27 cellular contexts compared by ENCODE assay signal in the genomic region with DNA sequence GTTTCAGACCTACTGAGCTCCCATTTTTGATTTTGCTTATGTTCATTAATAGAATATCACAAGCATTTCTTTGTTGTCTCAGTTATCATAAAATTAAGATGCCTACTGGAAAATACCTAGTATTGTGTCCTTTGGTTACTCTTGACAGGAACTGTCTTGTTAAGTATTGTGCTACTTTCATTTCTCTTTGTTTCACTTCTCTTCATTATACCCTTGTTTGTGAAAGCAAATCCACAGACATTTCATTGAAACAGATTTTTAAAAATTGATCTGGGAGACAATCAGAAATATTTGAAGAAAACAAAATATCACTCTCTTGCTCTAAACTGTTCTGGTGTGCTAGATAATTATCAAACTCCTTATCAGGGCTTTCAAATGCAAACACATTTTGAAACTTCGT.
"Had no signal": no experiment of that assay in that cellular context is flagged by ENCODE, and none has a peak within 500 bp of the region (broad histone marks: within the 10 kb centered on the region; RNA-seq: fewer than 3 reads in every experiment).

No MANE protein-coding gene starts in this region.

- H3K36me3 ChIP-seq: left ventricle myocardium inferior, ovary, right atrium auricular region, right lobe of liver, stomach, thyroid gland, transverse colon, upper lobe of left lung, vagina had no signal

- H3K27ac Mint-ChIP-seq: immature natural killer cell; memory B cell; naive thymus-derived CD4-positive, alpha-beta T cell; natural killer cell treated with Interleukin-12 subunit alpha and Interleukin-12 subunit beta and Interleukin-15 and Interleukin-18, amount 100 ng/mL, for 72 hours; progenitor cell of endocrine pancreas; stimulated activated memory B cell treated with anti-CD40 and anti-IgM and Interleukin-4, amounts not matched to agents 10 μg/mL and 1 μg/mL and 100 μg/mL, for 72 hours had no signal

- H3K4me3 Mint-ChIP-seq: immature natural killer cell; memory B cell; naive thymus-derived CD4-positive, alpha-beta T cell; natural killer cell treated with Interleukin-12 subunit alpha and Interleukin-12 subunit beta and Interleukin-15 and Interleukin-18, amount 100 ng/mL, for 72 hours; stimulated activated memory B cell treated with anti-CD40 and anti-IgM and Interleukin-4, amounts not matched to agents 10 μg/mL and 1 μg/mL and 100 μg/mL, for 72 hours had no signal

- H3K4me2 ChIP-seq: smooth muscle cell had no signal

- H3K36me3 Mint-ChIP-seq: memory B cell; naive thymus-derived CD4-positive, alpha-beta T cell; stimulated activated memory B cell treated with anti-CD40 and anti-IgM and Interleukin-4, amounts not matched to agents 10 μg/mL and 1 μg/mL and 100 μg/mL, for 72 hours had no signal

- H3K27me3 Mint-ChIP-seq: memory B cell; naive thymus-derived CD4-positive, alpha-beta T cell; natural killer cell treated with Interleukin-12 subunit alpha and Interleukin-12 subunit beta and Interleukin-15 and Interleukin-18, amount 100 ng/mL, for 72 hours; progenitor cell of endocrine pancreas; stimulated activated memory B cell treated with anti-CD40 and anti-IgM and Interleukin-4, amounts not matched to agents 10 μg/mL and 1 μg/mL and 100 μg/mL, for 72 hours had no signal

- H3K9me3 ChIP-seq: ovary, right atrium auricular region, right lobe of liver, testis, thyroid gland, transverse colon, vagina had no signal

- H3K4me3 ChIP-seq: left ventricle myocardium inferior, lung, mucosa of descending colon, ovary, right atrium auricular region, right lobe of liver, smooth muscle cell, stomach, thyroid gland, transverse colon, upper lobe of left lung, vagina had no signal

- H3K27me3 ChIP-seq: ovary, right atrium auricular region, right lobe of liver, stomach, testis, thyroid gland, transverse colon, upper lobe of left lung, vagina had no signal

- H3K4me1 Mint-ChIP-seq: immature natural killer cell; memory B cell; naive thymus-derived CD4-positive, alpha-beta T cell; stimulated activated memory B cell treated with anti-CD40 and anti-IgM and Interleukin-4, amounts not matched to agents 10 μg/mL and 1 μg/mL and 100 μg/mL, for 72 hours had no signal

- ATAC-seq: mucosa of descending colon; naive thymus-derived CD4-positive, alpha-beta T cell; natural killer cell treated with Interleukin-12 subunit alpha and Interleukin-12 subunit beta and Interleukin-15 and Interleukin-18, amount 100 ng/mL, for 72 hours; right lobe of liver; stimulated activated memory B cell treated with anti-CD40 and anti-IgM and Interleukin-4, amounts not matched to agents 10 μg/mL and 1 μg/mL and 100 μg/mL, for 72 hours; stimulated activated naive CD8-positive, alpha-beta T cell treated with anti-CD3 and anti-CD28 coated beads, Interleukin-15, Interleukin-2, amounts not matched to agents 100 U/mL and 50 U/mL, for 24 hours had no signal

- H3K27ac ChIP-seq: left ventricle myocardium inferior, ovary, right atrium auricular region, right lobe of liver, stomach, testis, thyroid gland, transverse colon, upper lobe of left lung, vagina had no signal

- DNase-seq: hypothalamus; immature natural killer cell; kidney; left ventricle myocardium inferior; midbrain; mucosa of descending colon; naive thymus-derived CD4-positive, alpha-beta T cell; ovary; right lobe of liver; stimulated activated CD4-positive, alpha-beta T cell treated with anti-CD3 and anti-CD28 coated beads, Interleukin-1b, Interleukin-23, amount 100 ng/mL, for 48 hours; stimulated activated CD4-positive, alpha-beta T cell treated with anti-CD3 and anti-CD28 coated beads, Interleukin-2, amount 100 ng/mL, for 48 hours; stimulated activated CD4-positive, alpha-beta T cell treated with anti-CD3 and anti-CD28 coated beads, Interleukin-4, amount 100 ng/mL, for 4 hours; stimulated activated CD8-positive, alpha-beta memory T cell treated with anti-CD3 and anti-CD28 coated beads, Interleukin-4, amount 100 ng/mL, for 48 hours; stimulated activated naive CD8-positive, alpha-beta T cell treated with anti-CD3 and anti-CD28 coated beads, Interleukin-15, Interleukin-2, amounts not matched to agents 100 U/mL and 50 U/mL, for 24 hours; stomach; testis; thyroid gland; transverse colon; upper lobe of left lung had no signal

- H3K4me1 ChIP-seq: left ventricle myocardium inferior, right atrium auricular region, right lobe of liver, stomach, testis, thyroid gland, transverse colon, upper lobe of left lung, vagina had no signal
